Comparison of ENCODE assay signal across 8 cellular contexts in genomic region chr10:33193057-33193866, GRCh38.
DNase-seq lines count a peak whose midpoint lies in the region; ATAC-seq lines count a peak whose summit lies in the region.

No MANE protein-coding gene starts in this region.

- no peak overlapping the region for H3K4me3 ChIP-seq in effector memory CD4-positive, alpha-beta T cell (ENCODE audit: insufficient read depth, low read depth, low read length, poor library complexity, severe bottlenecking)

- H3K4me1 Mint-ChIP-seq in activated CD4-positive, alpha-beta memory T cell treated with anti-CD3 and anti-CD28 coated beads for 36 hours (ENCODE audit: low read depth) = peaks cover 5% of the 10 kb centered on the region

- CTCF ChIA-PET in activated CD4-positive, alpha-beta memory T cell treated with anti-CD3 and anti-CD28 coated beads for 36 hours (lab: Charles Lee) = interaction anchor here (0.6 to 2.3 kb wide), 67 partner anchors 9 to 1450 kb away, joined by 3 to 24 read pairs (median 4); partner anchors contain the start of gene NRP1

- POLR2A ChIA-PET in activated CD4-positive, alpha-beta memory T cell treated with anti-CD3 and anti-CD28 coated beads for 36 hours (lab: Charles Lee) = no interaction called here

- in situ Hi-C loops in ACHN (cut with HindIII; ENCODE audit: low pct_ligation_motif_present, low pct_unique_long_range_greater_than_20kb, low sequenced_read_pairs) = no loop called here

- H3K4me1 ChIP-seq in effector memory CD4-positive, alpha-beta T cell (ENCODE audit: control insufficient read depth, insufficient read depth, low read length, poor library complexity, severe bottlenecking) = no peaks in the 10 kb centered on the region

- H3K27ac ChIP-seq in effector memory CD4-positive, alpha-beta T cell (ENCODE audit: insufficient read depth, low read length, poor library complexity, severe bottlenecking) = no peak overlapping the region

- H3K27me3 ChIP-seq in effector memory CD4-positive, alpha-beta T cell (replicated peaks; ENCODE audit: control insufficient read depth, insufficient read depth, low read length, poor library complexity, severe bottlenecking) = no peaks in the 10 kb centered on the region

- no peak overlapping the region for H3K4me3 Mint-ChIP-seq in activated CD4-positive, alpha-beta memory T cell treated with anti-CD3 and anti-CD28 coated beads for 36 hours

- no peaks in the 10 kb centered on the region for H3K9me3 Mint-ChIP-seq in activated CD4-positive, alpha-beta memory T cell treated with anti-CD3 and anti-CD28 coated beads for 36 hours

- no peaks in the 10 kb centered on the region for H3K36me3 ChIP-seq in effector memory CD4-positive, alpha-beta T cell (ENCODE audit: control insufficient read depth, insufficient read depth, low read length)

- no peaks in the 10 kb centered on the region for H3K9me3 ChIP-seq in effector memory CD4-positive, alpha-beta T cell (ENCODE audit: control insufficient read depth, low read length)

- H3K27ac Mint-ChIP-seq in activated CD4-positive, alpha-beta memory T cell treated with anti-CD3 and anti-CD28 coated beads for 36 hours = no peak overlapping the region

- intact Hi-C loops in activated CD4-positive, alpha-beta memory T cell treated with anti-CD3 and anti-CD28 coated beads for 36 hours (cut with micrococcal nuclease) = loop anchor here (1.0 to 2.0 kb wide), 2 partner anchors 137 to 1444 kb away; no protein-coding TSS in a partner anchor

- peaks cover 8% of the 10 kb centered on the region for H3K27me3 Mint-ChIP-seq in activated CD4-positive, alpha-beta memory T cell treated with anti-CD3 and anti-CD28 coated beads for 36 hours

- DNase-seq in ACHN (peak; percentile 85), NCI-H526 treated with DMSO at 0.1 percent for 48 hours (lab: John Stamatoyannopoulos, UW) (peak; percentile 24), medulla oblongata (ENCODE audit: extremely low spot score) (peak; percentile 89)
- DNase-seq in activated CD4-positive, alpha-beta memory T cell treated with anti-CD3 and anti-CD28 coated beads for 36 hours = peak; percentile 84
- peak; percentile 17 to 50 (median 37) for DNase-seq in effector memory CD4-positive, alpha-beta T cell
- peak; percentile 41 for DNase-seq in stimulated activated CD8-positive, alpha-beta memory T cell treated with anti-CD3 and anti-CD28 coated beads, Interleukin-12 subunit alpha, Interleukin-12 subunit beta, amount 100 ng/mL, for 4 hours (ENCODE audit: low read depth)

- no peaks in the 10 kb centered on the region for H3K36me3 Mint-ChIP-seq in activated CD4-positive, alpha-beta memory T cell treated with anti-CD3 and anti-CD28 coated beads for 36 hours

- ATAC-seq in GM18519 (IDR thresholded peaks at IDR 0.05; ENCODE audit: low FRiP score, unreplicated experiment) = peak; percentile 82
- ATAC-seq in HG03103 (IDR thresholded peaks at IDR 0.05; ENCODE audit: low read depth, unreplicated experiment) = peak; percentile 77

Comparison
In these comparisons a context has a peak if more than half of its experiments do, and no peak if none do; other contexts are left out.
1. DNase-seq: peak in every context shown above with its lines; median percentile 89 in medulla oblongata; 85 in ACHN; 84 in activated CD4-positive, alpha-beta memory T cell treated with anti-CD3 and anti-CD28 coated beads for 36 hours; 41 in stimulated activated CD8-positive, alpha-beta memory T cell treated with anti-CD3 and anti-CD28 coated beads, Interleukin-12 subunit alpha, Interleukin-12 subunit beta, amount 100 ng/mL, for 4 hours; 37 in effector memory CD4-positive, alpha-beta T cell; 24 in NCI-H526 treated with DMSO at 0.1 percent for 48 hours.